Comparison of ENCODE assay signal across 14 cellular contexts in genomic region chrX:44580466-44580865, GRCh38. TPM values are rescaled to one million over a fixed set of nuclear protein-coding genes. Genes with fewer than 3 reads are reported as not detected.
DNase-seq lines count a peak whose midpoint lies in the region; ATAC-seq and TF ChIP-seq lines count a peak whose summit lies in the region.
"Had no signal": no experiment of that assay in that cellular context is flagged by ENCODE, and none has a peak within 500 bp of the region (broad histone marks: within the 10 kb centered on the region; RNA-seq: fewer than 3 reads in every experiment).

No MANE protein-coding gene starts in this region.

- H3K36me3 ChIP-seq in breast epithelium (no peaks in the 10 kb centered on the region), A673 (ENCODE audit: insufficient read depth, low read length, poor library complexity, severe bottlenecking) (no peaks in the 10 kb centered on the region)
- H3K36me3 ChIP-seq: suprapubic skin had no signal

- POLR2A ChIA-PET in MCF 10A (lab: Yijun Ruan, JAX): interaction anchor here (0.7 kb wide), 1 partner anchor 89 kb away, joined by 3 read pairs; no protein-coding TSS in a partner anchor
- POLR2A ChIA-PET in A673 (lab: Charles Lee; ENCODE audit: low non-redundant PET): no interaction called here

- no peaks in the 10 kb centered on the region for H3K4me1 Mint-ChIP-seq in MCF 10A (ENCODE audit: insufficient read depth, unreplicated experiment)

- H3K36me3 Mint-ChIP-seq in MCF 10A (ENCODE audit: insufficient read depth, unreplicated experiment): no peaks in the 10 kb centered on the region
- H3K36me3 Mint-ChIP-seq: activated naive CD8-positive, alpha-beta T cell had no signal

- H3K4me3 Mint-ChIP-seq in MCF 10A (ENCODE audit: unreplicated experiment): no peak overlapping the region
- H3K4me3 Mint-ChIP-seq: activated naive CD8-positive, alpha-beta T cell had no signal

- BruUV-seq in MCF 10A (replicated peaks; lab: Mats Ljungman, UMichigan) (no TSS peak), A673 (replicated peaks; lab: Mats Ljungman, UMichigan) (no TSS peak)

- no peaks in the 10 kb centered on the region for H3K27me3 ChIP-seq in breast epithelium
- no peaks in the 10 kb centered on the region for H3K27me3 ChIP-seq in A673 (replicated peaks; ENCODE audit: insufficient read depth, low read depth, low read length, poor library complexity)
- H3K27me3 ChIP-seq: suprapubic skin had no signal

- TF ChIP-seq POLR2A in breast epithelium (IDR thresholded peaks at IDR 0.05): no peak

- TF ChIP-seq CTCF in MCF 10A (IDR thresholded peaks at IDR 0.05; ENCODE audit: unreplicated experiment) (no peak), breast epithelium (IDR thresholded peaks at IDR 0.05) (no peak), A673 (conservative IDR thresholded peaks at IDR 0.05; ENCODE audit: low read depth, low read length) (no peak)

- CTCF ChIA-PET in MCF 10A (lab: Yijun Ruan, JAX) (interaction anchor here (0.7 to 0.9 kb wide), 2 partner anchors 294 to 1806 kb away, joined by 3 read pairs; no protein-coding TSS in a partner anchor), A673 (lab: Charles Lee) (no interaction called here)

- no peaks in the 10 kb centered on the region for H3K9me3 Mint-ChIP-seq in MCF 10A (ENCODE audit: unreplicated experiment)

- intact Hi-C loops in MCF 10A (cut with micrococcal nuclease) (no loop called here), breast epithelium (cut with DNase I; ENCODE audit: low total_unique reads) (no loop called here), A673 (cut with micrococcal nuclease; ENCODE audit: unreplicated experiment) (no loop called here)

- H3K27ac ChIP-seq in breast epithelium (no peak overlapping the region), A673 (ENCODE audit: low read depth, low read length, poor library complexity, severe bottlenecking) (no peak overlapping the region)
- H3K27ac ChIP-seq: coronary artery, suprapubic skin had no signal

- ATAC-seq in HG02885 (IDR thresholded peaks at IDR 0.05; ENCODE audit: poor library complexity, unreplicated experiment) (no peak), GM18502 (IDR thresholded peaks at IDR 0.05; ENCODE audit: poor library complexity, unreplicated experiment) (no peak)

- peaks cover 0 to 5% of the 10 kb centered on the region in 2 donors for H3K9me3 ChIP-seq in breast epithelium
- no peaks in the 10 kb centered on the region for H3K9me3 ChIP-seq in A673 (ENCODE audit: low read depth, low read length, poor library complexity, severe bottlenecking)
- H3K9me3 ChIP-seq: suprapubic skin had no signal

- DNase-seq in MCF 10A (ENCODE audit: unreplicated experiment) (peak; percentile 73), breast epithelium (ENCODE audit: low spot score in 2 of 2) (no peak), amniotic stem cell (lab: John Stamatoyannopoulos, UW) (peak; percentile 16), fibroblast of the conjunctiva (ENCODE audit: low read depth) (peak; percentile 14), A673 (ENCODE audit: low spot score) (no peak), DMS114 treated with DMSO at 0.1 percent for 48 hours (lab: John Stamatoyannopoulos, UW; ENCODE audit: unreplicated experiment) (no peak)
- DNase-seq: activated CD4-positive, alpha-beta T cell treated with anti-CD3 and anti-CD28 coated beads for 4 hours; islet precursor cell; NCI-H345 had no signal

- no peak overlapping the region for H3K4me3 ChIP-seq in breast epithelium
- H3K4me3 ChIP-seq in A673 (ENCODE audit: low read depth, low read length, poor library complexity, severe bottlenecking): no peak overlapping the region
- H3K4me3 ChIP-seq: coronary artery, suprapubic skin had no signal

- no peak overlapping the region for H3K27ac Mint-ChIP-seq in MCF 10A (ENCODE audit: low read depth, unreplicated experiment)
- H3K27ac Mint-ChIP-seq: activated naive CD8-positive, alpha-beta T cell had no signal

- H3K4me1 ChIP-seq in breast epithelium (no peaks in the 10 kb centered on the region), A673 (ENCODE audit: insufficient read depth, low read length, poor library complexity, severe bottlenecking) (no peaks in the 10 kb centered on the region)
- H3K4me1 ChIP-seq: suprapubic skin had no signal

- H3K27me3 Mint-ChIP-seq in MCF 10A (ENCODE audit: insufficient read depth, unreplicated experiment): peaks cover 14% of the 10 kb centered on the region
- H3K27me3 Mint-ChIP-seq: activated naive CD8-positive, alpha-beta T cell had no signal

RNA-seq across cellular contexts. Expression of gene FUNDC1, which starts 37.8 kb away (rescaled TPM):
- total RNA-seq in MCF 10A (2022) (14.7 and 20.2 TPM in 2 replicates), breast epithelium (10 to 100 TPM; 12.0 to 14.4 (median 13.5) TPM), A673 (2021) (41.0 and 44.2 TPM in 2 replicates)

Comparison
In these comparisons a context has a peak if more than half of its experiments do, and no peak if none do; other contexts are left out.
1. DNase-seq: peak in MCF 10A (single experiment), amniotic stem cell (single experiment) and fibroblast of the conjunctiva (single experiment); none in breast epithelium (0 of 2), A673 (single experiment) and DMS114 treated with DMSO at 0.1 percent for 48 hours (single experiment).